In the genomic region with DNA sequence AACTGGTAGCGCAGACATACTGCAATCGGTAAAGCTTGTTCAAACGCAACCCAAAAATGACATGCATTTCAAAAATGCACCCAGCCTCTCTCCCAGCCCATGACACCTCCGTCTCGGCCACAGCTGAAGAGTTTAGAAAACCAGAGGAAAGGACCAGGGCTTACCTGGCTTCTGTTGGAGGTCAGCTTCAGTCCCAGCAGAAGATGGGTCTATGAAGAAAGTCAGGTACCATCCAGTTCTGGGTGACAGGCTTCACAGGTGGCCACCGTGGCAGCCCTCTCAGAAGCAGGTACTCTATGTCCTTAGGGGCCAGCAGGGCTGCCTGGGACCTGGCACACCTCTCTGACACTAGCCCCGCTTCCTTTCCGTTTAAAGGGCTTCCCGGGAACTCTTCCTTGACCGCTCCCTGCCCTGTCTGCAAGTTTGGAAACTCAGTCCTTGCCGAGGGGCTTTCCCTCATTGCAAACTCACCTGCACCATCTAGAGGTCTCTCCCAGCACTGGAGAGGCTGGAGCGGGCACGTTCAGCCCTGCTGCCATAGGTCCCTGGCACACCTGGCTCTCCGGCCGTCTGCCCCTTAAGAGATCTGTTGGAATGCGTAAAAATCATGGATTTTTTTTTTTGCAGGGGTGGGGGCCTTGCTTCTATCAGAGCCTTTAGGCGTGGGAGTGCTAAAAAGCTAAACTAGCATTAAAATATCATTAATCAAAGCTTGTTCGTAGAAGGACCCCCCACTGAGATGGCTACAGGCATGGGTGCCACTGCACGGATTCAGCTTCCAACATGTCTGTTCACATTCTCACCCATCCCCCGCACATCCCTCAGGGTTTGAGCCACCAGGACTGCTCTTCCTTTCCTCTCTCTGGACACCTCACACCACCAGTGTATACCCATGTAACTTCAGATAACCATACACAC, we compare ENCODE assay signal across 8 cellular contexts. TPM values are rescaled to one million over a fixed set of nuclear protein-coding genes. Genes with fewer than 3 reads are reported as not detected.
DNase-seq lines count a peak whose midpoint lies in the region; ATAC-seq and TF ChIP-seq lines count a peak whose summit lies in the region.

TSS of gene EDAR (minus strand) at position 425 of the 918 bp plus-strand sequence. CDS start 58,206 bp downstream, outside the sequence.

- H3K9me3 ChIP-seq in OCI-LY7 (ENCODE audit: low read length): no peaks in the 10 kb centered on the region
- no peaks in the 10 kb centered on the region for H3K9me3 ChIP-seq in heart right ventricle
- no peaks in the 10 kb centered on the region for H3K9me3 ChIP-seq in smooth muscle cell (replicated peaks; ENCODE audit: low read depth)

- intact Hi-C loops in OCI-LY7 (cut with micrococcal nuclease; ENCODE audit: unreplicated experiment): no loop called here
- intact Hi-C loops in heart right ventricle (cut with DNase I): loop anchor here in 9 of 10 donors (1.0 to 10.0 kb wide), 6 partner anchors 60 to 134 kb away; no protein-coding TSS in a partner anchor

- H4K20me1 ChIP-seq in OCI-LY7 (ENCODE audit: insufficient read depth, low read length) (no peaks in the 10 kb centered on the region), smooth muscle cell (ENCODE audit: low read depth) (no peaks in the 10 kb centered on the region)

- H3K27me3 ChIP-seq in heart right ventricle: peaks cover 0 to 22% (median 13%) of the 10 kb centered on the region in 7 donors
- peaks cover 60% of the 10 kb centered on the region for H3K27me3 ChIP-seq in smooth muscle cell (ENCODE audit: low read depth)

- no peaks in the 10 kb centered on the region for H3K36me3 ChIP-seq in OCI-LY7 (ENCODE audit: insufficient read depth, low read length)
- no peaks in the 10 kb centered on the region for H3K36me3 ChIP-seq in heart right ventricle
- no peaks in the 10 kb centered on the region for H3K36me3 ChIP-seq in smooth muscle cell (ENCODE audit: low read depth)

- POLR2A ChIA-PET in OCI-LY7 (lab: Charles Lee): interaction anchor here (0.6 kb wide), 1 partner anchor 678 kb away, joined by 3 read pairs; no protein-coding TSS in a partner anchor

- H3K4me3 ChIP-seq in OCI-LY7 (ENCODE audit: low read depth, low read length, poor library complexity, severe bottlenecking): no peak within 1 kb of the TSS
- peak within 1 kb of the TSS in 3 of 10 donors; percentile 18 to 27 (median 26) for H3K4me3 ChIP-seq in heart right ventricle
- H3K4me3 ChIP-seq in smooth muscle cell: peak within 1 kb of the TSS; percentile 23

- H3K27ac ChIP-seq in OCI-LY7 (ENCODE audit: low read depth, low read length, poor library complexity, severe bottlenecking) (no peak within 1 kb of the TSS), heart right ventricle (no peak within 1 kb of the TSS), smooth muscle cell (ENCODE audit: low read depth) (no peak within 1 kb of the TSS)

- 22 to 27% methylated on average over 20 of the region's 20 CpGs for WGBS in heart right ventricle, 2 donors
- WGBS in smooth muscle cell (ENCODE audit: low lambda C conversion rate): 33% methylated on average over 20 of the region's 20 CpGs

- no peak within 1 kb of the TSS for H3K9ac ChIP-seq in smooth muscle cell (ENCODE audit: low read depth)

- CTCF ChIA-PET in OCI-LY7 (lab: Charles Lee; ENCODE audit: unreplicated experiment): no interaction called here

- BruUV-seq in OCI-LY7 (replicated peaks; lab: Mats Ljungman, UMichigan): no TSS peak

- H2AFZ ChIP-seq in OCI-LY7 (ENCODE audit: low read length) (no peak within 1 kb of the TSS), smooth muscle cell (ENCODE audit: low read depth) (no peak within 1 kb of the TSS)

- H3K4me1 ChIP-seq in OCI-LY7 (ENCODE audit: insufficient read depth, low read length, poor library complexity, severe bottlenecking) (no peaks in the 10 kb centered on the region), heart right ventricle (no peaks in the 10 kb centered on the region), smooth muscle cell (ENCODE audit: low read depth) (no peaks in the 10 kb centered on the region)

- no peaks in the 10 kb centered on the region for H3K79me2 ChIP-seq in OCI-LY7 (ENCODE audit: insufficient read depth, low read depth, low read length)
- H3K79me2 ChIP-seq in smooth muscle cell (ENCODE audit: low read depth): no peaks in the 10 kb centered on the region

- TF ChIP-seq CTCF in OCI-LY7 (conservative IDR thresholded peaks at IDR 0.05; ENCODE audit: low read length) (peak; percentile 53), heart right ventricle (IDR thresholded peaks at IDR 0.05) (peak in 8 of 9 donors; percentile 41 to 66 (median 55)), smooth muscle cell (IDR thresholded peaks at IDR 0.05; ENCODE audit: borderline replicate concordance, insufficient read depth, poor library complexity, severe bottlenecking) (peak; percentile 33)

- no peaks in the 10 kb centered on the region for H3F3A ChIP-seq in smooth muscle cell (ENCODE audit: low read depth)

- peak; percentile 37 for DNase-seq in activated gamma-delta T cell treated with Interleukin-2 at 50 U/mL for 16 hours
- DNase-seq in activated gamma-delta T cell (lab: John Stamatoyannopoulos, UW): no peak
- DNase-seq in OCI-LY7 (ENCODE audit: low spot score): peak; percentile 4
- peak; percentile 58 for DNase-seq in activated naive CD4-positive, alpha-beta T cell treated with anti-CD3 and anti-CD28 coated beads, Interleukin-2, amount 50 U/mL, for 16 hours
- DNase-seq in heart right ventricle: peak in 1 of 2 donors; percentile 32
- no peak for DNase-seq in smooth muscle cell (lab: John Stamatoyannopoulos, UW; ENCODE audit: unreplicated experiment)

- H3K4me2 ChIP-seq in OCI-LY7 (ENCODE audit: low read length) (no peak within 1 kb of the TSS), smooth muscle cell (peak within 1 kb of the TSS; percentile 53)

- no peaks in the 10 kb centered on the region for H3K9me2 ChIP-seq in OCI-LY7 (ENCODE audit: insufficient read depth, low read length)

- ATAC-seq in heart right ventricle (peak; percentile 71 to 93 (median 89)), GM19351 (IDR thresholded peaks at IDR 0.05; ENCODE audit: unreplicated experiment) (no peak), HG03469 (IDR thresholded peaks at IDR 0.05; ENCODE audit: unreplicated experiment) (no peak)

RNA-seq across cellular contexts. Expression of gene EDAR, which starts in this region (rescaled TPM):
- not detected in 2 replicates for total RNA-seq in OCI-LY7 (2014; rRNA removed; shearing (Covaris generic))
- not detected in 2 replicates for total RNA-seq in OCI-LY7 (2022)
- under 1 TPM in 2 of 10 donors, not detected in 8; 0.07 to 0.34 TPM for total RNA-seq in heart right ventricle
- polyA plus RNA-seq in heart right ventricle: not detected
- 0.09 TPM in 2 replicates for total RNA-seq in smooth muscle cell
- not detected in 2 replicates for polyA plus RNA-seq in smooth muscle cell

Comparison
In these comparisons a context has a peak if more than half of its experiments do, and no peak if none do; other contexts are left out.
1. DNase-seq: peak in activated gamma-delta T cell treated with Interleukin-2 at 50 U/mL for 16 hours (single experiment) and activated naive CD4-positive, alpha-beta T cell treated with anti-CD3 and anti-CD28 coated beads, Interleukin-2, amount 50 U/mL, for 16 hours (single experiment); none in activated gamma-delta T cell (single experiment) and smooth muscle cell (single experiment).
2. Peak in DNase-seq in OCI-LY7; RNA of the gene not detected or under 1 TPM.
3. Peak in ATAC-seq in heart right ventricle; RNA of the gene not detected or under 1 TPM.
4. Peak in every context shown above with its lines, with median percentiles within 50 percentile points of each other: CTCF ChIP-seq.